In the genomic region with DNA sequence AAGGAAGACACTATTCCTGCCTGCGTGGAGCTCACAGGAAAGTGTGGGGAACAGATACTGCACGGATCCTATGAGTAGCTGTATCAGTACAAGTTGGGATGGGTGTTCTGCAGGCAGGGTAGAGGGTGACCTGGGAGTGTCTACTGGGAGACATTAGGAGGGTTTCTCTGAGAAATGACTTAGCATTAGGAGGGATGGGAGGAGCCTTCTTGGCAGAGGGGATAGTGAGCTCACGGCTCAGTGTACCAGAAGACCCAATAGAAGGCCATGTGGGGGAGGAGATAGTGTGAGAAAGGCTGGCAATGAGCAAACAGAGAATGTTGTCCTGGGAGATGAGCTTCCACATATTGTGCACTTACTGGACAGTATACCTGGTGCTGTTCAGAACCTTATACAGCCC, we compare ENCODE assay signal across 13 cellular contexts.
DNase-seq lines count a peak whose midpoint lies in the region; ATAC-seq and TF ChIP-seq lines count a peak whose summit lies in the region.
"Had no signal": no experiment of that assay in that cellular context is flagged by ENCODE, and none has a peak within 500 bp of the region (broad histone marks: within the 10 kb centered on the region; RNA-seq: fewer than 3 reads in every experiment).

No MANE protein-coding gene starts in this region.

- peaks cover 95% of the 10 kb centered on the region for H3K4me1 ChIP-seq in OCI-LY7 (ENCODE audit: insufficient read depth, low read length, poor library complexity, severe bottlenecking)
- peaks cover 0 to 70% (median 51%) of the 10 kb centered on the region in 12 donors for H3K4me1 ChIP-seq in heart left ventricle
- H3K4me1 ChIP-seq in psoas muscle = peaks cover 88% of the 10 kb centered on the region
- H3K4me1 ChIP-seq in osteoblast (ENCODE audit: insufficient read depth, low read length) = peaks cover 7% of the 10 kb centered on the region

- intact Hi-C loops in OCI-LY7 (cut with micrococcal nuclease; ENCODE audit: unreplicated experiment) (no loop called here), heart left ventricle (cut with DNase I) (loop anchor here in 1 of 10 donors (5.0 kb wide), 2 partner anchors 77 to 108 kb away; a partner anchor contains a TSS), psoas muscle (cut with DNase I) (no loop called here)

- BruUV-seq in OCI-LY7 (replicated peaks; lab: Mats Ljungman, UMichigan) = no TSS peak

- ATAC-seq in heart left ventricle = peak in 3 of 4 donors; percentile 4 to 23 (median 21)
- peak in 3 of 4 donors; percentile 24 to 55 (median 38) for ATAC-seq in psoas muscle
- ATAC-seq in GM19452 (IDR thresholded peaks at IDR 0.05; ENCODE audit: unreplicated experiment) = no peak
- no peak for ATAC-seq in HG03432 (IDR thresholded peaks at IDR 0.05; ENCODE audit: unreplicated experiment)

- CTCF ChIA-PET in OCI-LY7 (lab: Charles Lee; ENCODE audit: unreplicated experiment) = no interaction called here

- H3K4me2 ChIP-seq in OCI-LY7 (ENCODE audit: low read length) (peak overlapping the region; percentile 63), osteoblast (ENCODE audit: insufficient read depth, low read length) (no peak overlapping the region)
- H3K4me2 ChIP-seq: PC-9 had no signal

- H3K27ac ChIP-seq in OCI-LY7 (ENCODE audit: low read depth, low read length, poor library complexity, severe bottlenecking) (peak overlapping the region; percentile 77), heart left ventricle (peak overlapping the region in 7 of 12 donors; percentile 27 to 82 (median 69)), psoas muscle (peak overlapping the region; percentile 93), osteoblast (ENCODE audit: low read depth, low read length) (no peak overlapping the region)
- H3K27ac ChIP-seq: PC-9, upper lobe of left lung had no signal

- H3K9me2 ChIP-seq in OCI-LY7 (ENCODE audit: insufficient read depth, low read length) = no peaks in the 10 kb centered on the region

- H3K9me3 ChIP-seq in OCI-LY7 (ENCODE audit: low read length) (no peaks in the 10 kb centered on the region), heart left ventricle (no peaks in the 10 kb centered on the region), psoas muscle (no peaks in the 10 kb centered on the region), osteoblast (ENCODE audit: low read depth, low read length) (no peaks in the 10 kb centered on the region)
- H3K9me3 ChIP-seq: upper lobe of left lung had no signal

- peaks cover 38% of the 10 kb centered on the region; the same call in 1 of the 2 replicates for H3K79me2 ChIP-seq in OCI-LY7 (ENCODE audit: insufficient read depth, low read depth, low read length)
- no peaks in the 10 kb centered on the region for H3K79me2 ChIP-seq in osteoblast (ENCODE audit: insufficient read depth, low read length)

- H3K4me3 ChIP-seq in OCI-LY7 (ENCODE audit: low read depth, low read length, poor library complexity, severe bottlenecking) (peak overlapping the region; percentile 10), heart left ventricle (no peak overlapping the region), psoas muscle (no peak overlapping the region), osteoblast (ENCODE audit: insufficient read depth, low read length) (no peak overlapping the region)
- H3K4me3 ChIP-seq: PC-9, upper lobe of left lung had no signal

- H3K27me3 ChIP-seq in heart left ventricle (no peaks in the 10 kb centered on the region), psoas muscle (ENCODE audit: insufficient read depth in 3 of 3, low read length in 2 of 3) (no peaks in the 10 kb centered on the region), osteoblast (ENCODE audit: insufficient read depth, low read length) (no peaks in the 10 kb centered on the region)
- H3K27me3 ChIP-seq: upper lobe of left lung had no signal

- DNase-seq in EH (ENCODE audit: low read depth) = peak; percentile 4
- no peak for DNase-seq in OCI-LY7 (ENCODE audit: low spot score)
- no peak for DNase-seq in heart left ventricle
- no peak for DNase-seq in psoas muscle
- DNase-seq in SW 1271 (lab: John Stamatoyannopoulos, UW) = no peak
- DNase-seq in osteoblast (ENCODE audit: insufficient read length, low spot score, missing footprints) = no peak
- DNase-seq: activated B cell treated with CpG ODN at 0.5 μM for 24 hours, NCI-H446 treated with DMSO at 0.1 percent for 48 hours, PC-9, retina, upper lobe of left lung had no signal

- POLR2A ChIA-PET in OCI-LY7 (lab: Charles Lee) = interaction anchor here (0.6 to 6.1 kb wide), 4 partner anchors 9 to 259 kb away, joined by 3 to 43 read pairs (median 4); no protein-coding TSS in a partner anchor

- no peak for TF ChIP-seq CTCF in OCI-LY7 (conservative IDR thresholded peaks at IDR 0.05; ENCODE audit: low read length)
- TF ChIP-seq CTCF in heart left ventricle (IDR thresholded peaks at IDR 0.05) = no peak
- TF ChIP-seq CTCF in psoas muscle (IDR thresholded peaks at IDR 0.05) = no peak
- no peak for TF ChIP-seq CTCF in osteoblast (IDR thresholded peaks at IDR 0.05; ENCODE audit: extremely low read depth, low read depth, low read length)

- TF ChIP-seq POLR2A in heart left ventricle (IDR thresholded peaks at IDR 0.05) = no peak

- H4K20me1 ChIP-seq in OCI-LY7 (ENCODE audit: insufficient read depth, low read length) = no peaks in the 10 kb centered on the region
- H4K20me1 ChIP-seq in osteoblast (ENCODE audit: insufficient read depth, low read length) = no peaks in the 10 kb centered on the region

- H2AFZ ChIP-seq in OCI-LY7 (ENCODE audit: low read length) (peak overlapping the region; percentile 32; the same call in 1 of the 2 replicates), osteoblast (ENCODE audit: low read length) (no peak overlapping the region)
- H2AFZ ChIP-seq: PC-9 had no signal

- WGBS in heart left ventricle, 4 donors = 37 to 60% (median 47%) methylated on average over 3 of the region's 3 CpGs
- WGBS in psoas muscle, 3 donors = 57 to 74% (median 57%) methylated on average over 3 of the region's 3 CpGs

- H3K36me3 ChIP-seq in OCI-LY7 (ENCODE audit: insufficient read depth, low read length) (peaks cover 10% of the 10 kb centered on the region), heart left ventricle (no peaks in the 10 kb centered on the region), psoas muscle (ENCODE audit: insufficient read depth in 1 of 2, low read depth in 1 of 2) (no peaks in the 10 kb centered on the region), osteoblast (ENCODE audit: insufficient read depth, low read length) (no peaks in the 10 kb centered on the region)
- H3K36me3 ChIP-seq: upper lobe of left lung had no signal

Comparison
In these comparisons a context has a peak if more than half of its experiments do, and no peak if none do; other contexts are left out.
1. ATAC-seq: peak in heart left ventricle (3 of 4) and psoas muscle (3 of 4); none in GM19452 (single experiment) and HG03432 (single experiment).